Comparison of ENCODE assay signal across 13 cellular contexts in the genomic region with DNA sequence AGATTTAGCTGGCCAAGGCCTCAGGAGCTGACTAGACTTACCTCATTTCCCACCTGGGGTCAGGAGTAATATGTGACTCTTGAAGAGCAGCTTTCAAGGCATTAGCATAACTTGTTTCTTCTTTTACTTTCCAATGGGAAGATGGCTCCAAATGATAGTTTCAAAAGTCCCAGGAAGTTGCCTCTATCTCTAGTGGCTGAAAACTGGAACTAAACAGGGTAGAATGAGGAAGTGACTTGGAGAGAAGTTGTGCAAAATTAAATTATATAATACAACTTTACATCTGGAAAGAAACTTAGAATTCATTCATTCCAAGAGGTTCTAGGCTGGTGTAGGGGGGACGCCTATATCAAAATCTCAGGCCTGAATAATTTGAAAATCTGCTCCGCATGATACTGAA.
"Had no signal": no experiment of that assay in that cellular context is flagged by ENCODE, and none has a peak within 500 bp of the region (broad histone marks: within the 10 kb centered on the region; RNA-seq: fewer than 3 reads in every experiment).

No MANE protein-coding gene starts in this region.

- H3K27me3 ChIP-seq: foreskin keratinocyte, ovary, right atrium auricular region had no signal

- H3K36me3 ChIP-seq: left ventricle myocardium inferior, lower lobe of right lung, ovary, right atrium auricular region had no signal

- DNase-seq: dermis blood vessel endothelial cell; foreskin keratinocyte; immature natural killer cell; left ventricle myocardium inferior; lower lobe of right lung; natural killer cell; nucleus accumbens; ovary; small intestine; stimulated activated CD4-positive, alpha-beta T cell treated with anti-CD3 and anti-CD28 coated beads, Interleukin-2, amount 100 ng/mL, for 48 hours; stimulated activated naive CD4-positive, alpha-beta T cell treated with Interleukin-2 at 50 U/mL for 16 hours; trophoblast cell had no signal

- ATAC-seq: foreskin keratinocyte, natural killer cell had no signal

- H3K9me3 ChIP-seq: left ventricle myocardium inferior, lower lobe of right lung, ovary, right atrium auricular region had no signal

- H3K27ac ChIP-seq: foreskin keratinocyte, left ventricle myocardium inferior, lower lobe of right lung, ovary, right atrium auricular region had no signal

- H3K4me1 ChIP-seq: foreskin keratinocyte, left ventricle myocardium inferior, lower lobe of right lung, right atrium auricular region had no signal

- H3K4me3 ChIP-seq: left ventricle myocardium inferior, lower lobe of right lung, ovary, right atrium auricular region had no signal
